Comparison of ENCODE assay signal across 12 cellular contexts in the genomic region with DNA sequence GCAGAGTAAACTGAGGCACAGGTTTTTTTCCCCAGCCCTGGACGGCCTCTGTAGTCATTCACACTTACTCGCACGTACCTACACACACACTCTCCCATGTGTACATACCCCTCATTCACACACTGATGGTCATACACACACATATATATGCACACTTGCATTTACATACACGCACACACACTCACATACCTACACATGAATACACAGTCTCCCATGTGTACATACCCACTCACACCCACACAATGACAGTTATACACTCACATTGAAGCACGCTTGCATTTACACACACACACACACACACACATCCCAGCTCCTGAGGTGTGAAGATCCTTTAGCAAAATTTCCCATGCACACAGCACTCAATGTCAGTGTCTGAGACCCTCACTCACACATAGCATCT. TPM values are rescaled to one million over a fixed set of nuclear protein-coding genes. Genes with fewer than 3 reads are reported as not detected.
DNase-seq lines count a peak whose midpoint lies in the region; ATAC-seq lines count a peak whose summit lies in the region.
"Had no signal": no experiment of that assay in that cellular context is flagged by ENCODE, and none has a peak within 500 bp of the region (broad histone marks: within the 10 kb centered on the region; RNA-seq: fewer than 3 reads in every experiment).

No MANE protein-coding gene starts in this region.

- CTCF ChIA-PET in T-cell (lab: Charles Lee) = no interaction called here

- H3K9me3 ChIP-seq in iPS-18a (ENCODE audit: control insufficient read depth, low read depth, low read length) = no peaks in the 10 kb centered on the region

- H3K27ac ChIP-seq in iPS-18a (ENCODE audit: low read length) = no peak overlapping the region

- H3K4me3 Mint-ChIP-seq in activated naive CD4-positive, alpha-beta T cell treated with anti-CD3 and anti-CD28 coated beads, Interleukin-2, amount 50 U/mL, for 24 hours = peak overlapping the region; percentile 86
- H3K4me3 Mint-ChIP-seq in T-cell = peak overlapping the region; percentile 68 to 79 (median 74)
- peak overlapping the region; percentile 51 for H3K4me3 Mint-ChIP-seq in stimulated activated memory B cell treated with anti-CD40 and anti-IgM and Interleukin-4, amounts not matched to agents 10 μg/mL and 1 μg/mL and 100 μg/mL, for 72 hours

- ATAC-seq in T-cell (replicated peaks in 1 of 4) (no peak), GM18870 (IDR thresholded peaks at IDR 0.05; ENCODE audit: unreplicated experiment) (no peak)
- ATAC-seq in stimulated activated memory B cell treated with anti-CD40 and anti-IgM and Interleukin-4, amounts not matched to agents 10 μg/mL and 1 μg/mL and 100 μg/mL, for 72 hours = no peak

- H3K27ac Mint-ChIP-seq in activated naive CD4-positive, alpha-beta T cell treated with anti-CD3 and anti-CD28 coated beads, Interleukin-2, amount 50 U/mL, for 24 hours = no peak overlapping the region
- H3K27ac Mint-ChIP-seq in T-cell = no peak overlapping the region
- H3K27ac Mint-ChIP-seq in stimulated activated memory B cell treated with anti-CD40 and anti-IgM and Interleukin-4, amounts not matched to agents 10 μg/mL and 1 μg/mL and 100 μg/mL, for 72 hours = peak overlapping the region; percentile 78

- no peak overlapping the region for H3K9ac ChIP-seq in iPS-18a (ENCODE audit: low read length)

- POLR2A ChIA-PET in T-cell (lab: Charles Lee) = no interaction called here

- peaks cover 7% of the 10 kb centered on the region for H3K27me3 Mint-ChIP-seq in activated naive CD4-positive, alpha-beta T cell treated with anti-CD3 and anti-CD28 coated beads, Interleukin-2, amount 50 U/mL, for 24 hours
- peaks cover 10 to 14% of the 10 kb centered on the region in 2 donors for H3K27me3 Mint-ChIP-seq in T-cell
- H3K27me3 Mint-ChIP-seq in stimulated activated memory B cell treated with anti-CD40 and anti-IgM and Interleukin-4, amounts not matched to agents 10 μg/mL and 1 μg/mL and 100 μg/mL, for 72 hours = peaks cover 21% of the 10 kb centered on the region

- H3K36me3 ChIP-seq in iPS-18a (ENCODE audit: control insufficient read depth, low read depth, low read length) = no peaks in the 10 kb centered on the region

- no peaks in the 10 kb centered on the region for H3K9me3 Mint-ChIP-seq in activated naive CD4-positive, alpha-beta T cell treated with anti-CD3 and anti-CD28 coated beads, Interleukin-2, amount 50 U/mL, for 24 hours
- no peaks in the 10 kb centered on the region for H3K9me3 Mint-ChIP-seq in T-cell
- H3K9me3 Mint-ChIP-seq in stimulated activated memory B cell treated with anti-CD40 and anti-IgM and Interleukin-4, amounts not matched to agents 10 μg/mL and 1 μg/mL and 100 μg/mL, for 72 hours = no peaks in the 10 kb centered on the region

- H3K36me3 Mint-ChIP-seq in activated naive CD4-positive, alpha-beta T cell treated with anti-CD3 and anti-CD28 coated beads, Interleukin-2, amount 50 U/mL, for 24 hours = no peaks in the 10 kb centered on the region
- H3K36me3 Mint-ChIP-seq in T-cell = no peaks in the 10 kb centered on the region
- no peaks in the 10 kb centered on the region for H3K36me3 Mint-ChIP-seq in stimulated activated memory B cell treated with anti-CD40 and anti-IgM and Interleukin-4, amounts not matched to agents 10 μg/mL and 1 μg/mL and 100 μg/mL, for 72 hours

- peaks cover 33% of the 10 kb centered on the region for H3K27me3 ChIP-seq in iPS-18a (ENCODE audit: control insufficient read depth, insufficient read depth, low read length)

- DNase-seq in activated naive CD4-positive, alpha-beta T cell treated with Interleukin-2 at 50 U/mL for 16 hours = no peak
- DNase-seq in T-cell (no peak), nucleus accumbens (lab: John Stamatoyannopoulos, UW) (no peak)
- no peak for DNase-seq in activated CD4-positive, CD25-positive, alpha-beta regulatory T cell treated with anti-CD3 and anti-CD28 coated beads, Interleukin-2, amount 50 U/mL, for 72 hours
- DNase-seq: NCI-H146; NK-92 treated with Interleukin-12 subunit alpha and Interleukin-12 subunit beta, amount 100 ng/mL, for 24 hours had no signal

- peaks cover 21% of the 10 kb centered on the region for H3K4me1 Mint-ChIP-seq in activated naive CD4-positive, alpha-beta T cell treated with anti-CD3 and anti-CD28 coated beads, Interleukin-2, amount 50 U/mL, for 24 hours
- H3K4me1 Mint-ChIP-seq in T-cell = peaks cover 19 to 40% (median 24%) of the 10 kb centered on the region in 3 donors
- H3K4me1 Mint-ChIP-seq in stimulated activated memory B cell treated with anti-CD40 and anti-IgM and Interleukin-4, amounts not matched to agents 10 μg/mL and 1 μg/mL and 100 μg/mL, for 72 hours = peaks cover 42% of the 10 kb centered on the region

- H3K4me1 ChIP-seq in iPS-18a (ENCODE audit: control insufficient read depth, low read depth, low read length) = peaks cover 3% of the 10 kb centered on the region

- peak overlapping the region; percentile 60 for H3K4me3 ChIP-seq in iPS-18a (ENCODE audit: low read length)

RNA-seq across cellular contexts. Expression of gene FAM131C, which starts 0.8 kb away (rescaled TPM):
- total RNA-seq in T-cell = under 1 TPM in 1 of 5 donors, not detected in 4; 0.30 TPM
- total RNA-seq: urinary bladder had no signal

RNA-seq across cellular contexts. Expression of gene CLCNKB, which starts 30.6 kb away (rescaled TPM):
- total RNA-seq in T-cell = not detected
- total RNA-seq: T-helper 2 cell treated with Interferon-gamma antibody and Interleukin-4, amounts not matched to agents 100 ng/mL and 5 ng/mL, for 36 hours had no signal

RNA-seq across cellular contexts. Expression of gene CLCNKA, which starts 52.4 kb away (rescaled TPM):
- total RNA-seq in T-cell = not detected
- total RNA-seq: T-helper 2 cell treated with Interferon-gamma antibody and Interleukin-4, amounts not matched to agents 100 ng/mL and 5 ng/mL, for 36 hours; urinary bladder had no signal

RNA-seq across cellular contexts. Expression of gene HSPB7, which starts 56.4 kb away (rescaled TPM):
- total RNA-seq in T-cell = under 1 TPM in 1 of 5 donors, not detected in 4; 0.19 TPM
- total RNA-seq: T-helper 2 cell treated with Interferon-gamma antibody and Interleukin-4, amounts not matched to agents 100 ng/mL and 5 ng/mL, for 36 hours had no signal
